ENCODE assay signal across 9 cellular contexts in genomic region chr1:151194894-151195594, GRCh38. TPM values are rescaled to one million over a fixed set of nuclear protein-coding genes. Genes with fewer than 3 reads are reported as not detected.
DNase-seq lines count a peak whose midpoint lies in the region; ATAC-seq and TF ChIP-seq lines count a peak whose summit lies in the region.
"Not testable (repeated sequence)": the region's sequence is repeated elsewhere in the genome, so short reads cannot be mapped to it uniquely, and the experiment has no call there.
"Had no signal": no experiment of that assay in that cellular context is flagged by ENCODE, and none has a peak within 500 bp of the region (broad histone marks: within the 10 kb centered on the region; RNA-seq: fewer than 3 reads in every experiment).

No MANE protein-coding gene starts in this region.

- H3K4me3 ChIP-seq in HEK293 (ENCODE audit: low read depth, low read length); right atrium auricular region: not testable (repeated sequence)
- peak overlapping the region; percentile 69 for H3K4me3 ChIP-seq in PC-3 (ENCODE audit: low read length)

- intact Hi-C loops in PC-3 (cut with micrococcal nuclease), result loop anchor here (5.0 to 10.0 kb wide), 2 partner anchors 132 to 350 kb away; partner anchors contain the start of genes PI4KB and TUFT1
- intact Hi-C loops in activated CD4-positive, alpha-beta T cell treated with anti-CD3 and anti-CD28 coated beads for 36 hours (cut with DNase I, micrococcal nuclease), result loop anchor here in 1 of 2 experiments (5.0 kb wide), 3 partner anchors 38 to 207 kb away; partner anchors contain the start of genes PI4KB and TNFAIP8L2

- H3K9me2 ChIP-seq in PC-3 (replicated peaks; ENCODE audit: low read length), result not testable (repeated sequence)

- not testable (repeated sequence) for H3K27me3 Mint-ChIP-seq in activated CD4-positive, alpha-beta T cell treated with anti-CD3 and anti-CD28 coated beads for 36 hours

- H3K9me3 Mint-ChIP-seq in activated CD4-positive, alpha-beta T cell treated with anti-CD3 and anti-CD28 coated beads for 36 hours (ENCODE audit: low read depth), result not testable (repeated sequence)

- H3K27me3 ChIP-seq in PC-3 (ENCODE audit: low read length); right atrium auricular region: not testable (repeated sequence)

- not testable (repeated sequence) for H3K4me3 Mint-ChIP-seq in activated CD4-positive, alpha-beta T cell treated with anti-CD3 and anti-CD28 coated beads for 36 hours

- peak overlapping the region; percentile 89 for H3K4me2 ChIP-seq in PC-3 (ENCODE audit: low read length)

- not testable (repeated sequence) for H4K20me1 ChIP-seq in PC-3 (ENCODE audit: low read length)

- not testable (repeated sequence) for H3K4me1 ChIP-seq in HEK293 (ENCODE audit: control insufficient read depth, insufficient read depth, low read length)
- H3K4me1 ChIP-seq in PC-3 (ENCODE audit: insufficient read depth, low read length), result peaks cover 30% of the 10 kb centered on the region
- H3K4me1 ChIP-seq in right atrium auricular region, result peaks cover 0 to 14% of the 10 kb centered on the region in 2 donors

- H3K27ac ChIP-seq in HEK293 (ENCODE audit: extremely low read depth, low read depth, low read length), result not testable (repeated sequence)
- H3K27ac ChIP-seq in PC-3 (ENCODE audit: low read length), result peak overlapping the region; percentile 83
- peak overlapping the region in 1 of 2 donors; percentile 33 for H3K27ac ChIP-seq in right atrium auricular region

- ATAC-seq in PC-3, result peak; percentile 44
- ATAC-seq in activated CD4-positive, alpha-beta T cell treated with anti-CD3 and anti-CD28 coated beads for 36 hours, result not testable (repeated sequence)

- CTCF ChIA-PET in HEK293 (lab: Yijun Ruan, JAX), result interaction anchor here (0.7 to 3.8 kb wide), 6 partner anchors 57 to 145 kb away, joined by 3 to 24 read pairs (median 4); no protein-coding TSS in a partner anchor
- CTCF ChIA-PET in PC-3 (lab: Charles Lee), result interaction anchor here (1.0 to 1.4 kb wide), 2 partner anchors 57 to 146 kb away, joined by 3 to 4 read pairs; no protein-coding TSS in a partner anchor
- CTCF ChIA-PET in activated CD4-positive, alpha-beta T cell treated with anti-CD3 and anti-CD28 coated beads for 36 hours (lab: Charles Lee), result interaction anchor here (0.7 to 1.1 kb wide), 4 partner anchors 17 to 60 kb away, joined by 3 to 4 read pairs (median 3); partner anchors contain the start of gene PSMD4

- peak overlapping the region; percentile 76 for H3K9ac ChIP-seq in PC-3 (ENCODE audit: low read length)

- peaks cover 33% of the 10 kb centered on the region for H3K79me2 ChIP-seq in PC-3 (ENCODE audit: low read length)

- POLR2A ChIA-PET in HEK293 (lab: Yijun Ruan, JAX) (interaction anchor here (0.6 to 1.2 kb wide), 2 partner anchors 59 to 194 kb away, joined by 3 to 9 read pairs; partner anchors contain the start of gene PSMD4), PC-3 (lab: Charles Lee; ENCODE audit: unreplicated experiment) (interaction anchor here (0.6 to 0.7 kb wide), 4 partner anchors 15 to 170 kb away, joined by 3 to 13 read pairs (median 4); no protein-coding TSS in a partner anchor)
- POLR2A ChIA-PET in activated CD4-positive, alpha-beta T cell treated with anti-CD3 and anti-CD28 coated beads for 36 hours (lab: Charles Lee), result not testable (repeated sequence)

- H3K36me3 Mint-ChIP-seq in activated CD4-positive, alpha-beta T cell treated with anti-CD3 and anti-CD28 coated beads for 36 hours (ENCODE audit: low read depth), result peaks cover 16% of the 10 kb centered on the region

- not testable (repeated sequence) for H3K27ac Mint-ChIP-seq in activated CD4-positive, alpha-beta T cell treated with anti-CD3 and anti-CD28 coated beads for 36 hours

- BruUV-seq in PC-3 (replicated peaks; lab: Mats Ljungman, UMichigan), result not testable (repeated sequence)

- not testable (repeated sequence) for TF ChIP-seq CTCF in HEK293 (tag by site-specific recombination; IDR thresholded peaks at IDR 0.05); PC-3 (conservative IDR thresholded peaks at IDR 0.05; ENCODE audit: low read depth, low read length); right atrium auricular region (IDR thresholded peaks at IDR 0.05)

- DNase-seq in AG08395 (ENCODE audit: low spot score) (peak; percentile 88), PC-3 (peak; percentile 99), dermis blood vessel endothelial cell (peak; percentile 90), right atrium auricular region (ENCODE audit: low spot score) (peak; percentile 72), myocyte (ENCODE audit: low read depth) (peak; percentile 67), stromal cell of bone marrow (ENCODE audit: low read depth) (peak; percentile 51)
- DNase-seq in activated CD4-positive, alpha-beta T cell treated with anti-CD3 and anti-CD28 coated beads for 36 hours, result peak; percentile 23

- peaks cover 30% of the 10 kb centered on the region for H3K4me1 Mint-ChIP-seq in activated CD4-positive, alpha-beta T cell treated with anti-CD3 and anti-CD28 coated beads for 36 hours

- H3K9me3 ChIP-seq in HEK293 (ENCODE audit: control insufficient read depth, insufficient read depth, low read depth, low read length); PC-3 (ENCODE audit: low read length); right atrium auricular region: not testable (repeated sequence)

- peaks cover 11% of the 10 kb centered on the region for H3F3A ChIP-seq in PC-3 (ENCODE audit: low read length, unreplicated experiment)

- H2AFZ ChIP-seq in PC-3 (ENCODE audit: low read length), result peak overlapping the region; percentile 21; the same call in 1 of the 2 replicates

- not testable (repeated sequence) for H3K36me3 ChIP-seq in HEK293 (ENCODE audit: control insufficient read depth in 2 of 2, insufficient read depth in 1 of 2, low read length in 2 of 2); PC-3 (ENCODE audit: low read depth, low read length); right atrium auricular region

TF ChIP-seq in HEK293, 187 proteins besides CTCF, POLR2A, EP300 and RAD21 (continues in another document):
- TF ChIP-seq, protein P1, sequence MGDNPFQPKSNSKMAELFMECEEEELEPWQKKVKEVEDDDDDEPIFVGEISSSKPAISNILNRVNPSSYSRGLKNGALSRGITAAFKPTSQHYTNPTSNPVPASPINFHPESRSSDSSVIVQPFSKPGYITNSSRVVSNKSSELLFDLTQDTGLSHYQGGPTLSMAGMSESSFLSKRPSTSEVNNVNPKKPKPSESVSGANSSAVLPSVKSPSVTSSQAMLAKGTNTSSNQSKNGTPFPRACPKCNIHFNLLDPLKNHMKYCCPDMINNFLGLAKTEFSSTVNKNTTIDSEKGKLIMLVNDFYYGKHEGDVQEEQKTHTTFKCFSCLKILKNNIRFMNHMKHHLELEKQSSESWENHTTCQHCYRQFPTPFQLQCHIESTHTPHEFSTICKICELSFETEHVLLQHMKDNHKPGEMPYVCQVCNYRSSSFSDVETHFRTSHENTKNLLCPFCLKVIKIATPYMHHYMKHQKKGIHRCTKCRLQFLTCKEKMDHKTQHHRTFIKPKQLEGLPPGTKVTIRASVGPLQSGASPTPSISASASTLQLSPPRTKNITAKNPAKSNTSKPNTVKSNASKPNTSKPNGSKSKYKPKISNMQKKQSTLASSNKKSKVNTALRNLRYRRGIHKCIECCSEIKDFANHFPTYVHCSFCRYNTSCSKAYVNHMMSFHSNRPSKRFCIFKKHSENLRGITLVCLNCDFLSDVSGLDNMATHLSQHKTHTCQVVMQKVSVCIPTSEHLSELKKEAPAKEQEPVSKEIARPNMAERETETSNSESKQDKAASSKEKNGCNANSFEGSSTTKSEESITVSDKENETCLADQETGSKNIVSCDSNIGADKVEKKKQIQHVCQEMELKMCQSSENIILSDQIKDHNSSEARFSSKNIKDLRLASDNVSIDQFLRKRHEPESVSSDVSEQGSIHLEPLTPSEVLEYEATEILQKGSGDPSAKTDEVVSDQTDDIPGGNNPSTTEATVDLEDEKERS (tag by site-specific recombination; IDR thresholded peaks at IDR 0.05), result 0 out of 2 replicates have a peak, but pooled peaks have one; percentile 18
- TF ChIP-seq KLF1 (tag by site-specific recombination; IDR thresholded peaks at IDR 0.05) (0 out of 2 replicates have a peak, but pooled peaks have one; percentile 33), GLIS2 (tag by site-specific recombination; IDR thresholded peaks at IDR 0.05) (peak; percentile 49; the same call in 1 of the 2 replicates)

RNA-seq across cellular contexts. Expression of gene PIP5K1A, which starts 3.3 kb away (rescaled TPM):
- 63.3 and 78.3 TPM in 2 replicates for total RNA-seq in PC-3 (2014; rRNA removed)
- 10 to 100 TPM; 74.5 to 85.1 TPM for total RNA-seq in activated CD4-positive, alpha-beta T cell treated with anti-CD3 and anti-CD28 coated beads for 36 hours
- 44.4 and 57.6 TPM in 2 replicates for total RNA-seq in dermis blood vessel endothelial cell
- total RNA-seq in right atrium auricular region, result 10 to 100 TPM; 35.6 to 41.8 TPM
- 34.2 and 40.4 TPM in 2 replicates for total RNA-seq in myocyte
- 39.2 TPM for polyA plus RNA-seq in myocyte (2012)

RNA-seq across cellular contexts. Expression of gene VPS72, which starts 5.0 kb away (rescaled TPM):
- 75.1 and 94.7 TPM in 2 replicates for total RNA-seq in PC-3 (2014; rRNA removed)
- total RNA-seq in activated CD4-positive, alpha-beta T cell treated with anti-CD3 and anti-CD28 coated beads for 36 hours, result 10 to 100 TPM; 77.1 to 77.8 TPM
- total RNA-seq in dermis blood vessel endothelial cell, result 46.8 and 64.3 TPM in 2 replicates
- 10 to 100 TPM; 23.4 to 32.1 TPM for total RNA-seq in right atrium auricular region
- total RNA-seq in myocyte, result 80.3 and 81.8 TPM in 2 replicates
- polyA plus RNA-seq in myocyte (2012), result 56.5 TPM

RNA-seq across cellular contexts. Expression of gene TMOD4, which starts 19.3 kb away (rescaled TPM):
- 1.8 and 2.7 TPM in 2 replicates for total RNA-seq in PC-3 (2014; rRNA removed)
- total RNA-seq in activated CD4-positive, alpha-beta T cell treated with anti-CD3 and anti-CD28 coated beads for 36 hours, result 1 to 10 TPM in 1 of 2 experiments, under 1 TPM in 1; 0.69 to 2.3 TPM
- total RNA-seq in dermis blood vessel endothelial cell, result 0.56 TPM in 1 of 2 replicates, not detected in the other
- total RNA-seq in right atrium auricular region, result not detected
- total RNA-seq in myocyte, result 0.35 and 0.47 TPM in 2 replicates
- 0.18 TPM for polyA plus RNA-seq in myocyte (2012)
- polyA plus RNA-seq: CD4-positive, CD25-positive, alpha-beta regulatory T cell had no signal

RNA-seq across cellular contexts. Expression of gene SCNM1, which starts 29.1 kb away (rescaled TPM):
- total RNA-seq in PC-3 (2014; rRNA removed), result 80.3 and 82.4 TPM in 2 replicates
- total RNA-seq in activated CD4-positive, alpha-beta T cell treated with anti-CD3 and anti-CD28 coated beads for 36 hours, result 10 to 100 TPM; 64.3 to 90.8 TPM
- 21.1 and 23.8 TPM in 2 replicates for total RNA-seq in dermis blood vessel endothelial cell
- 10 to 100 TPM; 14.4 to 14.7 TPM for total RNA-seq in right atrium auricular region
- total RNA-seq in myocyte, result 26.0 and 26.1 TPM in 2 replicates
- 47.3 TPM for polyA plus RNA-seq in myocyte (2012)

RNA-seq across cellular contexts. Expression of gene LYSMD1, which starts 29.3 kb away (rescaled TPM):
- total RNA-seq in PC-3 (2014; rRNA removed) (6.3 and 7.5 TPM in 2 replicates), dermis blood vessel endothelial cell (3.3 and 5.3 TPM in 2 replicates), right atrium auricular region (10 to 100 TPM; 14.6 to 16.1 TPM), myocyte (18.7 and 23.9 TPM in 2 replicates)
- total RNA-seq in activated CD4-positive, alpha-beta T cell treated with anti-CD3 and anti-CD28 coated beads for 36 hours, result 1 to 10 TPM; 4.3 to 5.1 TPM
- polyA plus RNA-seq in myocyte (2012), result 12.1 TPM

Comparison
In these comparisons a context has a peak if more than half of its experiments do, and no peak if none do; other contexts are left out.
1. DNase-seq: peak in every context shown above with its lines; median percentile 99 in PC-3; 90 in dermis blood vessel endothelial cell; 88 in AG08395; 72 in right atrium auricular region; 67 in myocyte; 51 in stromal cell of bone marrow; 23 in activated CD4-positive, alpha-beta T cell treated with anti-CD3 and anti-CD28 coated beads for 36 hours.